In genomic region chr9:33290247-33290993, GRCh38 we compare ENCODE assay signal across 8 cellular contexts. TPM values are rescaled to one million over a fixed set of nuclear protein-coding genes. Genes with fewer than 3 reads are reported as not detected.
DNase-seq lines count a peak whose midpoint lies in the region; ATAC-seq, FAIRE-seq and TF ChIP-seq lines count a peak whose summit lies in the region.

Gene NFX1 (plus strand): TSS chr9:33290516. CDS start chr9:33290573, 57 bp downstream.

- TF ChIP-seq CTCF in AG04449 (IDR thresholded peaks at IDR 0.05; ENCODE audit: insufficient read depth, low read length, missing control alignments) (no peak), WI38 (IDR thresholded peaks at IDR 0.05; ENCODE audit: low read depth, low read length) (no peak), bronchial epithelial cell (IDR thresholded peaks at IDR 0.05; ENCODE audit: insufficient read depth, low read length, severe bottlenecking) (no peak)

- H3K9me3 ChIP-seq in iPS-20b (ENCODE audit: insufficient read depth, low read depth, low read length): no peaks in the 10 kb centered on the region
- no peaks in the 10 kb centered on the region for H3K9me3 ChIP-seq in small intestine (ENCODE audit: control insufficient read depth, low read depth)

- 0% methylated on average over 59 to 60 of the region's 60 CpGs for WGBS in small intestine, 3 donors

- CTCF ChIA-PET in AG04449 (lab: Yijun Ruan, JAX): interaction anchor here (0.7 to 2.1 kb wide), 6 partner anchors 11 to 227 kb away, joined by 3 to 10 read pairs (median 4); no protein-coding TSS in a partner anchor

- H3K4me3 ChIP-seq in AG04449 (ENCODE audit: low read depth, low read length) (peak within 1 kb of the TSS; percentile 97), WI38 (ENCODE audit: low read depth, low read length) (peak within 1 kb of the TSS; percentile 86), bronchial epithelial cell (ENCODE audit: low read depth, low read length) (peak within 1 kb of the TSS; percentile 76), iPS-20b (ENCODE audit: low read length) (peak within 1 kb of the TSS; percentile 97), small intestine (ENCODE audit: low read depth in 1 of 2, low read length in 2 of 2) (peak within 1 kb of the TSS; percentile 45 to 64)

- H3K4me1 ChIP-seq in iPS-20b (ENCODE audit: insufficient read depth, low read length): no peaks in the 10 kb centered on the region
- peaks cover 10 to 18% of the 10 kb centered on the region in 2 donors for H3K4me1 ChIP-seq in small intestine (ENCODE audit: control insufficient read depth in 2 of 2, insufficient read depth in 1 of 2, low read depth in 1 of 2, low read length in 1 of 2)

- POLR2A ChIA-PET in AG04449 (lab: Yijun Ruan, JAX): interaction anchor here (0.6 to 1.6 kb wide), 11 partner anchors 26 to 266 kb away, joined by 3 to 11 read pairs (median 4); partner anchors contain the start of genes BAG1, CHMP5, DNAJA1 and NOL6

- ATAC-seq in GM18907 (IDR thresholded peaks at IDR 0.05; ENCODE audit: unreplicated experiment) (peak; percentile 88), HG03159 (IDR thresholded peaks at IDR 0.05; ENCODE audit: unreplicated experiment) (peak; percentile 88)

- peak within 1 kb of the TSS; percentile 90 for H3K27ac ChIP-seq in iPS-20b (ENCODE audit: low read length)
- peak within 1 kb of the TSS; percentile 99 for H3K27ac ChIP-seq in small intestine (ENCODE audit: low read depth in 1 of 2, low read length in 1 of 2)

- peak; percentile 60 for FAIRE-seq in bronchial epithelial cell (lab: Jason Lieb, UNC)
- no peak for FAIRE-seq in small intestine (lab: Jason Lieb, UNC)

- H3K36me3 ChIP-seq in bronchial epithelial cell (ENCODE audit: control insufficient read depth, insufficient read depth, low read length) (peaks cover 7% of the 10 kb centered on the region), iPS-20b (ENCODE audit: insufficient read depth, low read depth, low read length) (peaks cover 34% of the 10 kb centered on the region), small intestine (ENCODE audit: control insufficient read depth in 2 of 2, insufficient read depth in 2 of 2, low read length in 2 of 2) (peaks cover 4 to 5% of the 10 kb centered on the region in 2 donors)

- H3K9ac ChIP-seq in iPS-20b (ENCODE audit: low read depth, low read length): peak within 1 kb of the TSS; percentile 99

- H3K27me3 ChIP-seq in bronchial epithelial cell (ENCODE audit: control insufficient read depth, insufficient read depth, low read length): no peaks in the 10 kb centered on the region
- H3K27me3 ChIP-seq in iPS-20b (ENCODE audit: insufficient read depth, low read length): no peaks in the 10 kb centered on the region
- no peaks in the 10 kb centered on the region for H3K27me3 ChIP-seq in small intestine (ENCODE audit: control insufficient read depth in 2 of 2, insufficient read depth in 2 of 2, low read length in 2 of 2)

- DNase-seq in AG04449 (ENCODE audit: low read depth, low spot score) (peak; percentile 92), NCI-H2227 treated with DMSO at 0.1 percent for 48 hours (lab: John Stamatoyannopoulos, UW) (peak; percentile 85), bronchial epithelial cell (ENCODE audit: low read depth) (peak; percentile 94), small intestine (peak; percentile 99)

RNA-seq across cellular contexts. Expression of gene NFX1, which starts in this region (rescaled TPM):
- 19.2 and 25.5 TPM in 2 replicates for total RNA-seq in bronchial epithelial cell
- 10 to 100 TPM; 12.6 to 23.5 (median 20.8) TPM for polyA plus RNA-seq in small intestine

Comparison
In these comparisons a context has a peak if more than half of its experiments do, and no peak if none do; other contexts are left out.
1. Peak in every context shown above with its lines: DNase-seq, ATAC-seq, H3K4me3 ChIP-seq and H3K27ac ChIP-seq.